In genomic region chr15:43728053-43728725, GRCh38 we compare ENCODE assay signal across 9 cellular contexts. TPM values are rescaled to one million over a fixed set of nuclear protein-coding genes. Genes with fewer than 3 reads are reported as not detected.
A peak's percentile ranks its signal among the peaks of the same experiment; 100 is the strongest.
DNase-seq lines count a peak whose midpoint lies in the region; ATAC-seq and TF ChIP-seq lines count a peak whose summit lies in the region.
"Not testable (repeated sequence)": the region's sequence is repeated elsewhere in the genome, so short reads cannot be mapped to it uniquely, and the experiment has no call there.
"Had no signal": no experiment of that assay in that cellular context is flagged by ENCODE, and none has a peak within 500 bp of the region (broad histone marks: within the 10 kb centered on the region; RNA-seq: fewer than 3 reads in every experiment).

No MANE protein-coding gene starts in this region.

- H3K4me3 ChIP-seq in astrocyte of the spinal cord (ENCODE audit: low read depth, low read length); fibroblast of lung (replicated peaks in 1 of 4; ENCODE audit: control extremely low read depth in 1 of 4, insufficient read depth in 1 of 4, low read depth in 3 of 4, low read length in 4 of 4); aorta (ENCODE audit: low read length in 2 of 2): not testable (repeated sequence)

- not testable (repeated sequence) for H3K27ac ChIP-seq in fibroblast of lung (ENCODE audit: insufficient read depth, low read length)
- peak overlapping the region in 1 of 2 donors; percentile 84 for H3K27ac ChIP-seq in aorta (ENCODE audit: low read depth in 1 of 2, low read length in 2 of 2)

- peak; percentile 48 for ATAC-seq in aorta (ENCODE audit: low FRiP score)

- not testable (repeated sequence) for H3K9me3 ChIP-seq in fibroblast of lung (ENCODE audit: control insufficient read depth, insufficient read depth, low read depth, low read length); aorta (ENCODE audit: control insufficient read depth, low read length)

- WGBS in aorta, 2 donors, result 0 to 8% methylated on average over 1 of the region's 1 CpG

- intact Hi-C loops in aorta (cut with DNase I), result not testable (repeated sequence)

- H2AFZ ChIP-seq in fibroblast of lung (ENCODE audit: low read length), result not testable (repeated sequence)

- H4K20me1 ChIP-seq in fibroblast of lung (ENCODE audit: control insufficient read depth, extremely low read depth, insufficient read depth, low read length), result not testable (repeated sequence)

- not testable (repeated sequence) for H3K4me1 ChIP-seq in fibroblast of lung (ENCODE audit: control insufficient read depth, extremely low read depth, insufficient read depth, low read length); aorta (ENCODE audit: control insufficient read depth in 1 of 2, insufficient read depth in 2 of 2, low read length in 2 of 2)

- not testable (repeated sequence) for TF ChIP-seq CTCF in astrocyte of the spinal cord (IDR thresholded peaks at IDR 0.05; ENCODE audit: low read depth, low read length); fibroblast of lung (conservative IDR thresholded peaks at IDR 0.05 in 1 of 2, IDR thresholded peaks at IDR 0.05 in 1 of 2; ENCODE audit: low read depth in 1 of 2, low read length in 2 of 2)

- H3K79me2 ChIP-seq in fibroblast of lung (ENCODE audit: control insufficient read depth, insufficient read depth, low read length), result not testable (repeated sequence)

- not testable (repeated sequence) for H3K9ac ChIP-seq in fibroblast of lung (ENCODE audit: insufficient read depth, low read length)

- DNase-seq in AG08395 (ENCODE audit: low spot score) (peak; percentile 52), ELR (ENCODE audit: low read depth) (peak; percentile 4), HS-5 (ENCODE audit: low read depth) (peak; percentile 5), RPMI7951 (ENCODE audit: low read depth) (peak; percentile 17), astrocyte of the spinal cord (ENCODE audit: low read depth, low spot score) (peak; percentile 6), fibroblast of lung (ENCODE audit: low read depth in 2 of 2) (peak; percentile 20 to 55), inferior parietal cortex (ENCODE audit: extremely low spot score) (peak; percentile 39)
- DNase-seq in aorta, result not testable (repeated sequence)

- in situ Hi-C loops in astrocyte of the spinal cord (cut with HindIII; ENCODE audit: low sequenced_read_pairs), result not testable (repeated sequence)

- H3K36me3 ChIP-seq in fibroblast of lung (ENCODE audit: control insufficient read depth, insufficient read depth, low read length); aorta (ENCODE audit: control insufficient read depth in 1 of 2, insufficient read depth in 2 of 2, low read length in 1 of 2): not testable (repeated sequence)

- H3K27me3 ChIP-seq in fibroblast of lung (ENCODE audit: control insufficient read depth, insufficient read depth, low read length); aorta (ENCODE audit: control insufficient read depth in 1 of 2, insufficient read depth in 2 of 2, low read length in 1 of 2): not testable (repeated sequence)

- H3K4me2 ChIP-seq in fibroblast of lung (ENCODE audit: extremely low read depth, insufficient read depth, low read length), result not testable (repeated sequence)

RNA-seq across cellular contexts. Expression of gene PDIA3, which starts 18.0 kb away (rescaled TPM):
- total RNA-seq in RPMI7951 (2014; rRNA removed; shearing (Covaris generic)), result 303 and 323 TPM in 2 replicates
- 89.1 and 120 TPM in 2 replicates for total RNA-seq in fibroblast of lung
- 359 and 528 TPM in 2 replicates for polyA plus RNA-seq in fibroblast of lung
- 743 and 837 TPM in 2 replicates for polyA plus RNA-seq in fibroblast of lung (2012)
- polyA minus RNA-seq in fibroblast of lung (ENCODE audit: low replicate concordance), result 20.0 and 25.2 TPM in 2 replicates
- 100 to 1,000 TPM; 304 to 313 TPM for total RNA-seq in aorta
- 100 to 1,000 TPM; 156 to 219 TPM for polyA plus RNA-seq in aorta

RNA-seq across cellular contexts. Expression of gene CKMT1A, which starts 34.5 kb away (rescaled TPM):
- 0.24 TPM in 1 of 2 replicates, not detected in the other for total RNA-seq in RPMI7951 (2014; rRNA removed; shearing (Covaris generic))
- total RNA-seq in fibroblast of lung (not detected in 2 replicates), aorta (not detected)
- polyA plus RNA-seq in fibroblast of lung (0.03 TPM in 1 of 2 replicates, not detected in the other), aorta (10 to 100 TPM in 1 of 2 donors, not detected in 1; 11.1 TPM)
- polyA plus RNA-seq in fibroblast of lung (2012), result not detected in 2 replicates
- polyA minus RNA-seq in fibroblast of lung (ENCODE audit: low replicate concordance), result not detected in 2 replicates
- total RNA-seq: B cell had no signal

RNA-seq across cellular contexts. Expression of gene ELL3, which starts 48.6 kb away (rescaled TPM):
- 1.2 and 4.3 TPM in 2 replicates for total RNA-seq in RPMI7951 (2014; rRNA removed; shearing (Covaris generic))
- total RNA-seq in fibroblast of lung (6.7 and 10.1 TPM in 2 replicates), aorta (1 to 10 TPM; 2.5 to 4.5 TPM)
- polyA plus RNA-seq in fibroblast of lung (0.86 and 1.5 TPM in 2 replicates), aorta (1 to 10 TPM; 7.8 to 7.9 TPM)
- 0.79 and 1.5 TPM in 2 replicates for polyA plus RNA-seq in fibroblast of lung (2012)
- 0.24 and 13.9 TPM in 2 replicates for polyA minus RNA-seq in fibroblast of lung (ENCODE audit: low replicate concordance)
